1 cellular context compared by ENCODE assay signal in genomic region chr10:102743078-102743587, GRCh38.
TF ChIP-seq lines count a peak whose summit lies in the region.

No MANE protein-coding gene starts in this region.

TF ChIP-seq in K562, 482 proteins besides CTCF, POLR2A, EP300 and RAD21 (continued from another document and continues in another):
- TF ChIP-seq CGGBP1 (CRISPR knock-in tag; IDR thresholded peaks at IDR 0.05) (no peak), GABPA (tag; conservative IDR thresholded peaks at IDR 0.05; ENCODE audit: low read depth) (no peak), STAT6 (CRISPR knock-in tag; IDR thresholded peaks at IDR 0.05) (no peak), HMG20B (CRISPR knock-in tag; IDR thresholded peaks at IDR 0.05) (no peak), SRSF7 (optimal IDR thresholded peaks at IDR 0.05; ENCODE audit: low read depth, low read length) (no peak), ZNF584 (CRISPR knock-in tag; IDR thresholded peaks at IDR 0.05; ENCODE audit: low read depth) (no peak), RREB1 (CRISPR knock-in tag; IDR thresholded peaks at IDR 0.05) (no peak), DIDO1 (tag; IDR thresholded peaks at IDR 0.05; ENCODE audit: low read depth) (no peak), ZNF253 (CRISPR knock-in tag; conservative IDR thresholded peaks at IDR 0.05) (no peak), HOMEZ (CRISPR knock-in tag; IDR thresholded peaks at IDR 0.05) (no peak), CHD1 (IDR thresholded peaks at IDR 0.05; ENCODE audit: low read length) (no peak), HNRNPLL (IDR thresholded peaks at IDR 0.05; ENCODE audit: low read depth, low read length, poor library complexity, severe bottlenecking) (no peak), MAFG (tag; conservative IDR thresholded peaks at IDR 0.05) (no peak), RBM25 (IDR thresholded peaks at IDR 0.05; ENCODE audit: low read depth, low read length, severe bottlenecking) (no peak), GTF3C2 (IDR thresholded peaks at IDR 0.05; ENCODE audit: borderline replicate concordance, extremely low read depth, insufficient read length) (no peak), DACH1 (IDR thresholded peaks at IDR 0.05; ENCODE audit: partially characterized antibody) (no peak), KDM4B (IDR thresholded peaks at IDR 0.05; ENCODE audit: borderline replicate concordance in 2 of 2, low read depth in 1 of 2) (no peak), TBP (optimal IDR thresholded peaks at IDR 0.05; ENCODE audit: low read depth, low read length) (no peak), SPI1 (IDR thresholded peaks at IDR 0.05; ENCODE audit: borderline replicate concordance, low read depth, low read length) (no peak), SP1 (CRISPR knock-in tag; IDR thresholded peaks at IDR 0.05) (no peak), RBM14 (IDR thresholded peaks at IDR 0.05; ENCODE audit: borderline replicate concordance, insufficient read depth, low read depth, low read length) (no peak), ZNF551 (CRISPR knock-in tag; IDR thresholded peaks at IDR 0.05) (no peak), ZBTB8A (IDR thresholded peaks at IDR 0.05; ENCODE audit: partially characterized antibody) (no peak), U2AF1 (optimal IDR thresholded peaks at IDR 0.05; ENCODE audit: low read depth, low read length) (no peak), PHF20 (IDR thresholded peaks at IDR 0.05; ENCODE audit: partially characterized antibody) (peak; percentile 60), FOXO4 (CRISPR knock-in tag; IDR thresholded peaks at IDR 0.05) (no peak), ZNF511 (CRISPR knock-in tag; IDR thresholded peaks at IDR 0.05) (no peak), CREM (IDR thresholded peaks at IDR 0.05; ENCODE audit: low read depth) (no peak), E2F8 (IDR thresholded peaks at IDR 0.05; ENCODE audit: low read depth, partially characterized antibody) (no peak), SMARCA4 (IDR thresholded peaks at IDR 0.05) (no peak), PTRF (tag; IDR thresholded peaks at IDR 0.05) (peak; percentile 86), ZNF639 (CRISPR knock-in tag; conservative IDR thresholded peaks at IDR 0.05 in 1 of 2, IDR thresholded peaks at IDR 0.05 in 1 of 2) (peak in 1 of 2 experiments; percentile 52; a peak in 1 of 4 replicates), BRD4 (IDR thresholded peaks at IDR 0.05) (no peak), TAF9B (IDR thresholded peaks at IDR 0.05; ENCODE audit: partially characterized antibody) (no peak), BCLAF1 (IDR thresholded peaks at IDR 0.05; ENCODE audit: borderline replicate concordance in 1 of 2, control insufficient read depth in 1 of 2, low read depth in 2 of 2, low read length in 1 of 2) (no peak), MEF2D (tag; conservative IDR thresholded peaks at IDR 0.05; ENCODE audit: low read depth) (peak; percentile 76), GTF2F1 (IDR thresholded peaks at IDR 0.05; ENCODE audit: low read depth, low read length) (no peak)
